Comparison of ENCODE assay signal across 1 cellular context in genomic region chr9:87128844-87129493, GRCh38.
TF ChIP-seq lines count a peak whose summit lies in the region.

No MANE protein-coding gene starts in this region.

TF ChIP-seq in GM23338, 12 proteins besides CTCF, POLR2A, EP300 and RAD21 (continued from another document):
- TF ChIP-seq, protein P1, sequence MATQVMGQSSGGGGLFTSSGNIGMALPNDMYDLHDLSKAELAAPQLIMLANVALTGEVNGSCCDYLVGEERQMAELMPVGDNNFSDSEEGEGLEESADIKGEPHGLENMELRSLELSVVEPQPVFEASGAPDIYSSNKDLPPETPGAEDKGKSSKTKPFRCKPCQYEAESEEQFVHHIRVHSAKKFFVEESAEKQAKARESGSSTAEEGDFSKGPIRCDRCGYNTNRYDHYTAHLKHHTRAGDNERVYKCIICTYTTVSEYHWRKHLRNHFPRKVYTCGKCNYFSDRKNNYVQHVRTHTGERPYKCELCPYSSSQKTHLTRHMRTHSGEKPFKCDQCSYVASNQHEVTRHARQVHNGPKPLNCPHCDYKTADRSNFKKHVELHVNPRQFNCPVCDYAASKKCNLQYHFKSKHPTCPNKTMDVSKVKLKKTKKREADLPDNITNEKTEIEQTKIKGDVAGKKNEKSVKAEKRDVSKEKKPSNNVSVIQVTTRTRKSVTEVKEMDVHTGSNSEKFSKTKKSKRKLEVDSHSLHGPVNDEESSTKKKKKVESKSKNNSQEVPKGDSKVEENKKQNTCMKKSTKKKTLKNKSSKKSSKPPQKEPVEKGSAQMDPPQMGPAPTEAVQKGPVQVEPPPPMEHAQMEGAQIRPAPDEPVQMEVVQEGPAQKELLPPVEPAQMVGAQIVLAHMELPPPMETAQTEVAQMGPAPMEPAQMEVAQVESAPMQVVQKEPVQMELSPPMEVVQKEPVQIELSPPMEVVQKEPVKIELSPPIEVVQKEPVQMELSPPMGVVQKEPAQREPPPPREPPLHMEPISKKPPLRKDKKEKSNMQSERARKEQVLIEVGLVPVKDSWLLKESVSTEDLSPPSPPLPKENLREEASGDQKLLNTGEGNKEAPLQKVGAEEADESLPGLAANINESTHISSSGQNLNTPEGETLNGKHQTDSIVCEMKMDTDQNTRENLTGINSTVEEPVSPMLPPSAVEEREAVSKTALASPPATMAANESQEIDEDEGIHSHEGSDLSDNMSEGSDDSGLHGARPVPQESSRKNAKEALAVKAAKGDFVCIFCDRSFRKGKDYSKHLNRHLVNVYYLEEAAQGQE (IDR thresholded peaks at IDR 0.05; ENCODE audit: unreplicated experiment), result no peak
- TF ChIP-seq, protein P2, sequence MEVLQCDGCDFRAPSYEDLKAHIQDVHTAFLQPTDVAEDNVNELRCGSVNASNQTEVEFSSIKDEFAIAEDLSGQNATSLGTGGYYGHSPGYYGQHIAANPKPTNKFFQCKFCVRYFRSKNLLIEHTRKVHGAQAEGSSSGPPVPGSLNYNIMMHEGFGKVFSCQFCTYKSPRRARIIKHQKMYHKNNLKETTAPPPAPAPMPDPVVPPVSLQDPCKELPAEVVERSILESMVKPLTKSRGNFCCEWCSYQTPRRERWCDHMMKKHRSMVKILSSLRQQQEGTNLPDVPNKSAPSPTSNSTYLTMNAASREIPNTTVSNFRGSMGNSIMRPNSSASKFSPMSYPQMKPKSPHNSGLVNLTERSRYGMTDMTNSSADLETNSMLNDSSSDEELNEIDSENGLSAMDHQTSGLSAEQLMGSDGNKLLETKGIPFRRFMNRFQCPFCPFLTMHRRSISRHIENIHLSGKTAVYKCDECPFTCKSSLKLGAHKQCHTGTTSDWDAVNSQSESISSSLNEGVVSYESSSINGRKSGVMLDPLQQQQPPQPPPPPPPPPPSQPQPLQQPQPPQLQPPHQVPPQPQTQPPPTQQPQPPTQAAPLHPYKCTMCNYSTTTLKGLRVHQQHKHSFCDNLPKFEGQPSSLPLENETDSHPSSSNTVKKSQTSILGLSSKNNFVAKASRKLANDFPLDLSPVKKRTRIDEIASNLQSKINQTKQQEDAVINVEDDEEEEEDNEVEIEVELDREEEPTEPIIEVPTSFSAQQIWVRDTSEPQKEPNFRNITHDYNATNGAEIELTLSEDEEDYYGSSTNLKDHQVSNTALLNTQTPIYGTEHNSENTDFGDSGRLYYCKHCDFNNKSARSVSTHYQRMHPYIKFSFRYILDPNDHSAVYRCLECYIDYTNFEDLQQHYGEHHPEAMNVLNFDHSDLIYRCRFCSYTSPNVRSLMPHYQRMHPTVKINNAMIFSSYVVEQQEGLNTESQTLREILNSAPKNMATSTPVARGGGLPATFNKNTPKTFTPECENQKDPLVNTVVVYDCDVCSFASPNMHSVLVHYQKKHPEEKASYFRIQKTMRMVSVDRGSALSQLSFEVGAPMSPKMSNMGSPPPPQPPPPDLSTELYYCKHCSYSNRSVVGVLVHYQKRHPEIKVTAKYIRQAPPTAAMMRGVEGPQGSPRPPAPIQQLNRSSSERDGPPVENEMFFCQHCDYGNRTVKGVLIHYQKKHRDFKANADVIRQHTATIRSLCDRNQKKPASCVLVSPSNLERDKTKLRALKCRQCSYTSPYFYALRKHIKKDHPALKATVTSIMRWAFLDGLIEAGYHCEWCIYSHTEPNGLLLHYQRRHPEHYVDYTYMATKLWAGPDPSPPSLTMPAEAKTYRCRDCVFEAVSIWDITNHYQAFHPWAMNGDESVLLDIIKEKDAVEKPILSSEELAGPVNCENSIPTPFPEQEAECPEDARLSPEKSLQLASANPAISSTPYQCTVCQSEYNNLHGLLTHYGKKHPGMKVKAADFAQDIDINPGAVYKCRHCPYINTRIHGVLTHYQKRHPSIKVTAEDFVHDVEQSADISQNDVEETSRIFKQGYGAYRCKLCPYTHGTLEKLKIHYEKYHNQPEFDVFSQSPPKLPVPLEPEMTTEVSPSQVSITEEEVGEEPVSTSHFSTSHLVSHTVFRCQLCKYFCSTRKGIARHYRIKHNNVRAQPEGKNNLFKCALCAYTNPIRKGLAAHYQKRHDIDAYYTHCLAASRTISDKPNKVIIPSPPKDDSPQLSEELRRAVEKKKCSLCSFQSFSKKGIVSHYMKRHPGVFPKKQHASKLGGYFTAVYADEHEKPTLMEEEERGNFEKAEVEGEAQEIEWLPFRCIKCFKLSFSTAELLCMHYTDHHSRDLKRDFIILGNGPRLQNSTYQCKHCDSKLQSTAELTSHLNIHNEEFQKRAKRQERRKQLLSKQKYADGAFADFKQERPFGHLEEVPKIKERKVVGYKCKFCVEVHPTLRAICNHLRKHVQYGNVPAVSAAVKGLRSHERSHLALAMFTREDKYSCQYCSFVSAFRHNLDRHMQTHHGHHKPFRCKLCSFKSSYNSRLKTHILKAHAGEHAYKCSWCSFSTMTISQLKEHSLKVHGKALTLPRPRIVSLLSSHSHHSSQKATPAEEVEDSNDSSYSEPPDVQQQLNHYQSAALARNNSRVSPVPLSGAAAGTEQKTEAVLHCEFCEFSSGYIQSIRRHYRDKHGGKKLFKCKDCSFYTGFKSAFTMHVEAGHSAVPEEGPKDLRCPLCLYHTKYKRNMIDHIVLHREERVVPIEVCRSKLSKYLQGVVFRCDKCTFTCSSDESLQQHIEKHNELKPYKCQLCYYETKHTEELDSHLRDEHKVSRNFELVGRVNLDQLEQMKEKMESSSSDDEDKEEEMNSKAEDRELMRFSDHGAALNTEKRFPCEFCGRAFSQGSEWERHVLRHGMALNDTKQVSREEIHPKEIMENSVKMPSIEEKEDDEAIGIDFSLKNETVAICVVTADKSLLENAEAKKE (CRISPR knock-in tag; IDR thresholded peaks at IDR 0.05), result no peak
- TF ChIP-seq EZH2 (IDR thresholded peaks at IDR 0.05; ENCODE audit: low read depth, unreplicated experiment), result no peak
- no peak for TF ChIP-seq EZH2phosphoT487 (IDR thresholded peaks at IDR 0.05; ENCODE audit: unreplicated experiment)
- TF ChIP-seq CREB1 (CRISPR knock-in tag; IDR thresholded peaks at IDR 0.05; ENCODE audit: low read depth), result no peak
- no peak for TF ChIP-seq JUNB (IDR thresholded peaks at IDR 0.05; ENCODE audit: unreplicated experiment)
